In the genomic region with DNA sequence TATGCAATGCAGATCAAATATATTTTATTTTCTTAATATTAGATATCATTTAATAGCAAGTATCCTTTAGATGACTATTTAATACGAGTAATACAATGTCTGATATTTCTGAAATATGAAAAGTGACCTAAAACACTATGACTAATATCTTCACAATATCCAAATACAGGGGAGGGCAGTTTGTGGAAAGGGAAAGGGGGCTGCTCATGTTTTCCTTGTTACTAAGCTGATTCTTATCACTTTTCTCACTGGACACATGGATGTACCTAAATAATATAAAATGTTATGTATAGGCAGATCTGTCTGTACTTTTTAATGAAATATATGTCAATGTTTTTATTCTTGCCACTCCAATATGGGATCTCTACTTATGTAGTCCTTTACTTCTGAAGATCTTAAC, we compare ENCODE assay signal across 1 cellular context.
TF ChIP-seq lines count a peak whose summit lies in the region.

No MANE protein-coding gene starts in this region.

TF ChIP-seq in SK-N-SH treated with all-trans-retinoic acid at 6 μM for 48 hours, 23 proteins besides CTCF, POLR2A, EP300 and RAD21 (continued from another document):
- TF ChIP-seq ZFP30 (CRISPR knock-in tag; IDR thresholded peaks at IDR 0.05) (no peak), ARNTL (CRISPR knock-in tag; IDR thresholded peaks at IDR 0.05; ENCODE audit: borderline replicate concordance, low read depth) (no peak), TCF4 (CRISPR knock-in tag; IDR thresholded peaks at IDR 0.05; ENCODE audit: borderline replicate concordance) (no peak), ZFP3 (CRISPR knock-in tag; IDR thresholded peaks at IDR 0.05) (no peak), ZNF8 (CRISPR knock-in tag; IDR thresholded peaks at IDR 0.05) (no peak), RARB (CRISPR knock-in tag; IDR thresholded peaks at IDR 0.05) (no peak), ZC3H10 (CRISPR knock-in tag; IDR thresholded peaks at IDR 0.05) (no peak), TOX (CRISPR knock-in tag; IDR thresholded peaks at IDR 0.05; ENCODE audit: borderline replicate concordance) (no peak)
- TF ChIP-seq, protein P1, sequence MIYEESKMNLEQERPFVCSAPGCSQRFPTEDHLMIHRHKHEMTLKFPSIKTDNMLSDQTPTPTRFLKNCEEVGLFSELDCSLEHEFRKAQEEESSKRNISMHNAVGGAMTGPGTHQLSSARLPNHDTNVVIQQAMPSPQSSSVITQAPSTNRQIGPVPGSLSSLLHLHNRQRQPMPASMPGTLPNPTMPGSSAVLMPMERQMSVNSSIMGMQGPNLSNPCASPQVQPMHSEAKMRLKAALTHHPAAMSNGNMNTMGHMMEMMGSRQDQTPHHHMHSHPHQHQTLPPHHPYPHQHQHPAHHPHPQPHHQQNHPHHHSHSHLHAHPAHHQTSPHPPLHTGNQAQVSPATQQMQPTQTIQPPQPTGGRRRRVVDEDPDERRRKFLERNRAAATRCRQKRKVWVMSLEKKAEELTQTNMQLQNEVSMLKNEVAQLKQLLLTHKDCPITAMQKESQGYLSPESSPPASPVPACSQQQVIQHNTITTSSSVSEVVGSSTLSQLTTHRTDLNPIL (CRISPR knock-in tag; IDR thresholded peaks at IDR 0.05; ENCODE audit: low read depth): no peak
- TF ChIP-seq, protein P2, sequence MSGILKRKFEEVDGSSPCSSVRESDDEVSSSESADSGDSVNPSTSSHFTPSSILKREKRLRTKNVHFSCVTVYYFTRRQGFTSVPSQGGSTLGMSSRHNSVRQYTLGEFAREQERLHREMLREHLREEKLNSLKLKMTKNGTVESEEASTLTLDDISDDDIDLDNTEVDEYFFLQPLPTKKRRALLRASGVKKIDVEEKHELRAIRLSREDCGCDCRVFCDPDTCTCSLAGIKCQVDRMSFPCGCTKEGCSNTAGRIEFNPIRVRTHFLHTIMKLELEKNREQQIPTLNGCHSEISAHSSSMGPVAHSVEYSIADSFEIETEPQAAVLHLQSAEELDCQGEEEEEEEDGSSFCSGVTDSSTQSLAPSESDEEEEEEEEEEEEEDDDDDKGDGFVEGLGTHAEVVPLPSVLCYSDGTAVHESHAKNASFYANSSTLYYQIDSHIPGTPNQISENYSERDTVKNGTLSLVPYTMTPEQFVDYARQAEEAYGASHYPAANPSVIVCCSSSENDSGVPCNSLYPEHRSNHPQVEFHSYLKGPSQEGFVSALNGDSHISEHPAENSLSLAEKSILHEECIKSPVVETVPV (CRISPR knock-in tag; IDR thresholded peaks at IDR 0.05): no peak
